ENCODE assay signal across 8 cellular contexts in genomic region chr1:32073387-32074229, GRCh38. TPM values are rescaled to one million over a fixed set of nuclear protein-coding genes. Genes with fewer than 3 reads are reported as not detected.
DNase-seq lines count a peak whose midpoint lies in the region; ATAC-seq and TF ChIP-seq lines count a peak whose summit lies in the region.

No MANE protein-coding gene starts in this region.

- no peak overlapping the region for H3K9ac ChIP-seq in HUES64 (ENCODE audit: low read depth, low read length)

- H3K27ac Mint-ChIP-seq in central memory CD8-positive, alpha-beta T cell (ENCODE audit: low read depth): peak overlapping the region; percentile 87

- no peak for DNase-seq in central memory CD8-positive, alpha-beta T cell (ENCODE audit: low spot score in 2 of 2)
- no peak for DNase-seq in GM10266 (ENCODE audit: extremely low spot score)
- no peak for DNase-seq in OCI-M1 (lab: John Stamatoyannopoulos, UW)

- H3K9me3 Mint-ChIP-seq in central memory CD8-positive, alpha-beta T cell: no peaks in the 10 kb centered on the region

- H3K4me1 ChIP-seq in HUES64 (ENCODE audit: insufficient read depth, low read length) (peaks cover 17% of the 10 kb centered on the region), mononuclear cell (ENCODE audit: insufficient read depth, low read length) (peaks cover 32% of the 10 kb centered on the region)

- H3K4me3 ChIP-seq in HUES64 (ENCODE audit: low read length) (peak overlapping the region; percentile 80), mononuclear cell (ENCODE audit: low read length) (peak overlapping the region; percentile 75)

- H3K27me3 ChIP-seq in HUES64 (ENCODE audit: insufficient read depth, low read length) (no peaks in the 10 kb centered on the region), mononuclear cell (ENCODE audit: insufficient read depth, low read length) (no peaks in the 10 kb centered on the region)

- ATAC-seq in central memory CD8-positive, alpha-beta T cell (replicated peaks; ENCODE audit: extremely low read depth, poor library complexity, severe bottlenecking): peak; percentile 41
- ATAC-seq in HG03442 (IDR thresholded peaks at IDR 0.05; ENCODE audit: unreplicated experiment): no peak
- no peak for ATAC-seq in GM21825 (IDR thresholded peaks at IDR 0.05; ENCODE audit: unreplicated experiment)

- H3K36me3 ChIP-seq in HUES64 (ENCODE audit: insufficient read depth, low read length): peaks cover 34% of the 10 kb centered on the region

- WGBS in HUES64: 58% methylated on average over 22 of the region's 22 CpGs

- H3K27me3 Mint-ChIP-seq in central memory CD8-positive, alpha-beta T cell: no peaks in the 10 kb centered on the region

- 0 out of 3 replicates have a peak, but pooled peaks have one; percentile 34 for TF ChIP-seq CTCF in GM12872 (IDR thresholded peaks at IDR 0.05; ENCODE audit: insufficient read depth, low read depth, low read length)
- no peak for TF ChIP-seq CTCF in GM10266 (IDR thresholded peaks at IDR 0.05; ENCODE audit: control insufficient read depth, insufficient read depth, low read depth, missing control alignments)

- no peak overlapping the region for H3K27ac ChIP-seq in HUES64 (ENCODE audit: low read depth, low read length)

- H3K36me3 Mint-ChIP-seq in central memory CD8-positive, alpha-beta T cell (ENCODE audit: insufficient read depth): peaks cover 16% of the 10 kb centered on the region

- H3K9me3 ChIP-seq in HUES64 (ENCODE audit: insufficient read depth, low read depth, low read length): no peaks in the 10 kb centered on the region
- H3K9me3 ChIP-seq in mononuclear cell (ENCODE audit: low read depth, low read length): no peaks in the 10 kb centered on the region

- H3K4me3 Mint-ChIP-seq in central memory CD8-positive, alpha-beta T cell: peak overlapping the region; percentile 87

- H3K4me1 Mint-ChIP-seq in central memory CD8-positive, alpha-beta T cell: peaks cover 28% of the 10 kb centered on the region

RNA-seq across cellular contexts. Expression of gene TMEM39B, which starts 0.9 kb away (rescaled TPM):
- 22.1 TPM for polyA plus RNA-seq in HUES64 (2013, experiment 1 of 2)
- 23.5 TPM for polyA plus RNA-seq in HUES64 (2013, experiment 2 of 2)
- total RNA-seq in mononuclear cell: 2.9 TPM

RNA-seq across cellular contexts. Expression of gene KPNA6, which starts 34.2 kb away (rescaled TPM):
- polyA plus RNA-seq in HUES64 (2013, experiment 1 of 2): 29.7 TPM
- polyA plus RNA-seq in HUES64 (2013, experiment 2 of 2): 29.8 TPM
- 46.9 TPM for total RNA-seq in mononuclear cell

RNA-seq across cellular contexts. Expression of gene KHDRBS1, which starts 59.9 kb away (rescaled TPM):
- 220 TPM for polyA plus RNA-seq in HUES64 (2013, experiment 1 of 2)
- polyA plus RNA-seq in HUES64 (2013, experiment 2 of 2): 257 TPM
- 54.7 TPM for total RNA-seq in mononuclear cell
